Comparison of ENCODE assay signal across 19 cellular contexts in genomic region chr1:55015123-55015522, GRCh38. TPM values are rescaled to one million over a fixed set of nuclear protein-coding genes. Genes with fewer than 3 reads are reported as not detected.
DNase-seq lines count a peak whose midpoint lies in the region; ATAC-seq, FAIRE-seq and TF ChIP-seq lines count a peak whose summit lies in the region.
"Had no signal": no experiment of that assay in that cellular context is flagged by ENCODE, and none has a peak within 500 bp of the region (broad histone marks: within the 10 kb centered on the region; RNA-seq: fewer than 3 reads in every experiment).

No MANE protein-coding gene starts in this region.

- H3K36me3 ChIP-seq in breast epithelium (no peaks in the 10 kb centered on the region), adipocyte (ENCODE audit: control insufficient read depth, insufficient read depth, low read length, severe bottlenecking) (no peaks in the 10 kb centered on the region)
- H3K36me3 ChIP-seq: HAP-1 had no signal

- no peaks in the 10 kb centered on the region for H3K4me1 Mint-ChIP-seq in MCF 10A (ENCODE audit: insufficient read depth, unreplicated experiment)
- no peaks in the 10 kb centered on the region for H3K4me1 Mint-ChIP-seq in stimulated activated memory B cell treated with anti-CD40 and anti-IgM and Interleukin-4, amounts not matched to agents 10 μg/mL and 1 μg/mL and 100 μg/mL, for 72 hours
- H3K4me1 Mint-ChIP-seq: B cell had no signal

- TF ChIP-seq CTCF in breast epithelium (IDR thresholded peaks at IDR 0.05) (no peak), MCF 10A (IDR thresholded peaks at IDR 0.05; ENCODE audit: unreplicated experiment) (no peak)

- H3K27ac Mint-ChIP-seq in MCF 10A (ENCODE audit: low read depth, unreplicated experiment), result no peak overlapping the region
- H3K27ac Mint-ChIP-seq in stimulated activated memory B cell treated with anti-CD40 and anti-IgM and Interleukin-4, amounts not matched to agents 10 μg/mL and 1 μg/mL and 100 μg/mL, for 72 hours, result no peak overlapping the region
- H3K27ac Mint-ChIP-seq: B cell; CD4-positive, alpha-beta T cell had no signal

- H3K4me1 ChIP-seq in breast epithelium, result peaks cover 0 to 6% of the 10 kb centered on the region in 2 donors
- no peaks in the 10 kb centered on the region for H3K4me1 ChIP-seq in adipocyte (ENCODE audit: control insufficient read depth, insufficient read depth, low read length)
- H3K4me1 ChIP-seq: HAP-1 had no signal

- BruUV-seq in MCF 10A (replicated peaks; lab: Mats Ljungman, UMichigan), result no TSS peak

- peaks cover 49% of the 10 kb centered on the region for H3K27me3 Mint-ChIP-seq in MCF 10A (ENCODE audit: insufficient read depth, unreplicated experiment)
- peaks cover 42% of the 10 kb centered on the region for H3K27me3 Mint-ChIP-seq in stimulated activated memory B cell treated with anti-CD40 and anti-IgM and Interleukin-4, amounts not matched to agents 10 μg/mL and 1 μg/mL and 100 μg/mL, for 72 hours

- H3K4me3 ChIP-seq in breast epithelium (no peak overlapping the region), adipocyte (ENCODE audit: low read length) (no peak overlapping the region)
- H3K4me3 ChIP-seq: HAP-1 had no signal

- POLR2A ChIA-PET in MCF 10A (lab: Yijun Ruan, JAX), result no interaction called here

- FAIRE-seq in H54 (lab: Jason Lieb, UNC), result no peak
- FAIRE-seq: G401.6, GM12891, HepG2, HTR-8/SVneo had no signal

- peak; percentile 3 for ATAC-seq in stimulated activated memory B cell treated with anti-CD40 and anti-IgM and Interleukin-4, amounts not matched to agents 10 μg/mL and 1 μg/mL and 100 μg/mL, for 72 hours
- ATAC-seq: HepG2 had no signal

- no peak overlapping the region for H3K9ac ChIP-seq in adipocyte (ENCODE audit: low read length)

- peak overlapping the region; percentile 75 to 78 for H3K27ac ChIP-seq in breast epithelium

- no peaks in the 10 kb centered on the region for H3K27me3 ChIP-seq in breast epithelium
- peaks cover 64% of the 10 kb centered on the region for H3K27me3 ChIP-seq in adipocyte (replicated peaks; ENCODE audit: control insufficient read depth, insufficient read depth, low read length)

- no peaks in the 10 kb centered on the region for H3K9me3 Mint-ChIP-seq in MCF 10A (ENCODE audit: unreplicated experiment)
- H3K9me3 Mint-ChIP-seq in stimulated activated memory B cell treated with anti-CD40 and anti-IgM and Interleukin-4, amounts not matched to agents 10 μg/mL and 1 μg/mL and 100 μg/mL, for 72 hours, result no peaks in the 10 kb centered on the region
- H3K9me3 Mint-ChIP-seq: CD4-positive, alpha-beta T cell had no signal

- CTCF ChIA-PET in MCF 10A (lab: Yijun Ruan, JAX), result interaction anchor here (2.2 to 2.3 kb wide), 2 partner anchors 19 to 65 kb away, joined by 9 read pairs; no protein-coding TSS in a partner anchor

- TF ChIP-seq POLR2A in breast epithelium (IDR thresholded peaks at IDR 0.05) (no peak), H54 (IDR thresholded peaks at IDR 0.05; ENCODE audit: low read depth, low read length) (no peak)

- DNase-seq in breast epithelium (ENCODE audit: low spot score in 2 of 2), result peak; percentile 88 to 90
- no peak for DNase-seq in MCF 10A (ENCODE audit: unreplicated experiment)
- DNase-seq in adipocyte (ENCODE audit: low read depth), result peak; percentile 23
- DNase-seq in mesenteric fat pad (ENCODE audit: low spot score), result peak; percentile 77
- DNase-seq in H54 (ENCODE audit: insufficient read length, low spot score), result no peak
- no peak for DNase-seq in COLO668 (lab: John Stamatoyannopoulos, UW; ENCODE audit: unreplicated experiment)
- DNase-seq in AML-193 (lab: John Stamatoyannopoulos, UW), result no peak
- DNase-seq: ACHN; CD4-positive, alpha-beta T cell; DMS79; GOT3 had no signal

- intact Hi-C loops in breast epithelium (cut with DNase I; ENCODE audit: low total_unique reads), result loop anchor here (10.0 kb wide), 1 partner anchor 60 kb away; no protein-coding TSS in a partner anchor
- intact Hi-C loops in MCF 10A (cut with micrococcal nuclease), result no loop called here

- no peak overlapping the region for H3K4me3 Mint-ChIP-seq in MCF 10A (ENCODE audit: unreplicated experiment)
- H3K4me3 Mint-ChIP-seq in stimulated activated memory B cell treated with anti-CD40 and anti-IgM and Interleukin-4, amounts not matched to agents 10 μg/mL and 1 μg/mL and 100 μg/mL, for 72 hours, result no peak overlapping the region
- H3K4me3 Mint-ChIP-seq: B cell; CD4-positive, alpha-beta T cell had no signal

- H3K36me3 Mint-ChIP-seq in MCF 10A (ENCODE audit: insufficient read depth, unreplicated experiment), result no peaks in the 10 kb centered on the region
- no peaks in the 10 kb centered on the region for H3K36me3 Mint-ChIP-seq in stimulated activated memory B cell treated with anti-CD40 and anti-IgM and Interleukin-4, amounts not matched to agents 10 μg/mL and 1 μg/mL and 100 μg/mL, for 72 hours

- H3K9me3 ChIP-seq in breast epithelium (no peaks in the 10 kb centered on the region), adipocyte (ENCODE audit: control insufficient read depth, low read length) (peaks cover 3% of the 10 kb centered on the region)
- H3K9me3 ChIP-seq: HAP-1 had no signal

RNA-seq across cellular contexts. Expression of gene BSND, which starts 16.4 kb away (rescaled TPM):
- total RNA-seq in breast epithelium, result under 1 TPM in 2 of 3 donors, not detected in 1; under 0.01 to 0.15 TPM
- not detected in 2 replicates for total RNA-seq in MCF 10A (2022)
- not detected for total RNA-seq in mesenteric fat pad
- total RNA-seq: A172; B cell; CD4-positive, alpha-beta T cell; HepG2 had no signal

RNA-seq across cellular contexts. Expression of gene PCSK9, which starts 24.2 kb away (rescaled TPM):
- total RNA-seq in breast epithelium (under 1 TPM in 2 of 3 donors, not detected in 1; 0.15 to 0.16 TPM), MCF 10A (2022) (not detected in 2 replicates), mesenteric fat pad (0.26 TPM)
- total RNA-seq: A172; B cell; CD4-positive, alpha-beta T cell had no signal

RNA-seq across cellular contexts. Expression of gene TMEM61, which starts 34.7 kb away (rescaled TPM):
- total RNA-seq in breast epithelium (1 to 10 TPM in 2 of 3 donors, under 1 TPM in 1; 0.32 to 8.3 (median 7.5) TPM), MCF 10A (2022) (0.39 TPM in 1 of 2 replicates, not detected in the other), mesenteric fat pad (not detected)
- total RNA-seq: A172; B cell; CD4-positive, alpha-beta T cell; HepG2 had no signal

Comparison
In these comparisons a context has a peak if more than half of its experiments do, and no peak if none do; other contexts are left out.
1. DNase-seq: peak in breast epithelium (2 of 2), adipocyte (single experiment) and mesenteric fat pad (single experiment); none in MCF 10A (single experiment), H54 (single experiment), COLO668 (single experiment) and AML-193 (0 of 2).